23 cellular contexts compared by ENCODE assay signal in genomic region chr3:196007744-196008143, GRCh38.
"Had no signal": no experiment of that assay in that cellular context is flagged by ENCODE, and none has a peak within 500 bp of the region (broad histone marks: within the 10 kb centered on the region; RNA-seq: fewer than 3 reads in every experiment).

No MANE protein-coding gene starts in this region.

- H3K4me3 Mint-ChIP-seq: memory B cell; naive B cell; natural killer cell; nephron progenitor cell; neural progenitor cell; stimulated activated naive B cell treated with anti-CD40 and anti-IgM and Interleukin-4, amounts not matched to agents 10 μg/mL and 1 μg/mL and 100 μg/mL, for 72 hours had no signal

- H3K36me3 Mint-ChIP-seq: neural progenitor cell; stimulated activated naive B cell treated with anti-CD40 and anti-IgM and Interleukin-4, amounts not matched to agents 10 μg/mL and 1 μg/mL and 100 μg/mL, for 72 hours had no signal

- H3K9me3 Mint-ChIP-seq: memory B cell, natural killer cell had no signal

- H3K4me1 Mint-ChIP-seq: memory B cell; naive B cell; natural killer cell; nephron progenitor cell; neural progenitor cell; stimulated activated naive B cell treated with anti-CD40 and anti-IgM and Interleukin-4, amounts not matched to agents 10 μg/mL and 1 μg/mL and 100 μg/mL, for 72 hours had no signal

- H3K27ac Mint-ChIP-seq: memory B cell; naive B cell; natural killer cell; nephron progenitor cell; neural progenitor cell; progenitor cell of endocrine pancreas; stimulated activated naive B cell treated with anti-CD40 and anti-IgM and Interleukin-4, amounts not matched to agents 10 μg/mL and 1 μg/mL and 100 μg/mL, for 72 hours had no signal

- DNase-seq: heart right ventricle; islet precursor cell; left ventricle myocardium superior; naive B cell; natural killer cell; nephron progenitor cell; occipital lobe; ovary; right lobe of liver; stimulated activated CD4-positive, alpha-beta T cell treated with anti-CD3 and anti-CD28 coated beads, Interleukin-12 subunit alpha, Interleukin-12 subunit beta, amount 100 ng/mL, for 4 hours; stimulated activated CD4-positive, alpha-beta T cell treated with anti-CD3 and anti-CD28 coated beads, Interleukin-15, amount 100 ng/mL, for 24 hours; stimulated activated CD4-positive, alpha-beta T cell treated with anti-CD3 and anti-CD28 coated beads, Interleukin-2, amount 100 ng/mL, for 24 hours; stimulated activated CD4-positive, alpha-beta T cell treated with anti-CD3 and anti-CD28 coated beads, Interleukin-4, amount 100 ng/mL, for 1 hour; stimulated activated naive B cell treated with anti-CD40 and anti-IgM and Interleukin-4, amounts not matched to agents 10 μg/mL and 1 μg/mL and 100 μg/mL, for 72 hours; stimulated activated naive CD8-positive, alpha-beta T cell treated with anti-CD3 and anti-CD28 coated beads, Interleukin-15, Interleukin-2, amounts not matched to agents 100 U/mL and 50 U/mL, for 24 hours; stomach; testis; thyroid gland; trophoblast cell; upper lobe of right lung had no signal

- ATAC-seq: heart right ventricle; left ventricle myocardium superior; natural killer cell; right lobe of liver; stimulated activated naive B cell treated with anti-CD40 and anti-IgM and Interleukin-4, amounts not matched to agents 10 μg/mL and 1 μg/mL and 100 μg/mL, for 72 hours; stimulated activated naive CD8-positive, alpha-beta T cell treated with anti-CD3 and anti-CD28 coated beads, Interleukin-15, Interleukin-2, amounts not matched to agents 100 U/mL and 50 U/mL, for 24 hours; upper lobe of right lung had no signal
